Comparison of ENCODE assay signal across 36 cellular contexts in the genomic region with DNA sequence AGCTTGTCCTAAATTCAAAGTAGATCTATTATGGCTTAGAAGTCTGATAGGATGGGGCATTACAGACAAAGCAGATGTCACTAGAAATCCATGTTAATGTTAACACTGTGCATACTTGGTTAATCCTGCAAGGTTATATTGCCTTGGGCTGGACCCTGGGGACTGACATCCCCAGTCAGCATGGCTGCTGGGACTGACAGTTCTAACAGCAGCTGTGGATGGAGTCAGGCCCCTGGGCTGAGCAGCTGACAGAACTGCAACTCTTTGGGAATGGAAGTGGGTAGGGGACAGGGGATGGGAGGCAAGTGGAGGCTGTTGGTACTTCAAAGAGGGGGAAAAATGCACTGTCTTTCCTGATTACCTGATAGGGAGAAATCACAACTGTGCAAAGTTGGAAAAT. TPM values are rescaled to one million over a fixed set of nuclear protein-coding genes. Genes with fewer than 3 reads are reported as not detected.
"Had no signal": no experiment of that assay in that cellular context is flagged by ENCODE, and none has a peak within 500 bp of the region (broad histone marks: within the 10 kb centered on the region; RNA-seq: fewer than 3 reads in every experiment).

No MANE protein-coding gene starts in this region.

- H3K9me3 ChIP-seq: SJSA1, SK-N-SH had no signal

- H3K9me3 Mint-ChIP-seq: activated CD4-positive, alpha-beta memory T cell treated with anti-CD3 and anti-CD28 coated beads, Interleukin-2, amount 10 ng/mL, durations not matched to agents 7 days and 5 days; activated naive CD4-positive, alpha-beta T cell treated with anti-CD3 and anti-CD28 coated beads, Interleukin-2, amount 10 ng/mL, durations not matched to agents 7 days and 5 days; activated naive CD8-positive, alpha-beta T cell treated with anti-CD3 and anti-CD28 coated beads, Interleukin-2, amount 50 U/mL, for 24 hours; T-helper 1 cell treated with Interleukin-12 subunit alpha and Interleukin-12 subunit beta and Interleukin-4 antibody, amounts not matched to agents 30 μg/mL and 1 μg/mL, for 36 hours; T-helper 2 cell treated with Interferon-gamma antibody and Interleukin-4, amounts not matched to agents 5 μg/mL and 100 μg/mL, for 36 hours had no signal

- H3K9ac ChIP-seq: KMS-11, SK-N-SH had no signal

- H3K4me3 ChIP-seq: SJSA1 had no signal

- H3K27ac Mint-ChIP-seq: activated B cell treated with CpG ODN at 0.5 μM for 24 hours; activated CD4-positive, alpha-beta memory T cell treated with anti-CD3 and anti-CD28 coated beads, Interleukin-2, amount 10 ng/mL, durations not matched to agents 7 days and 5 days; activated CD8-positive, alpha-beta memory T cell treated with anti-CD3 and anti-CD28 coated beads, Interleukin-2, amount 10 ng/mL, durations not matched to agents 7 days and 5 days; activated naive CD4-positive, alpha-beta T cell treated with anti-CD3 and anti-CD28 coated beads, Interleukin-2, amount 10 ng/mL, durations not matched to agents 7 days and 5 days; activated naive CD8-positive, alpha-beta T cell; activated naive CD8-positive, alpha-beta T cell treated with anti-CD3 and anti-CD28 coated beads, Interleukin-2, amount 50 U/mL, for 24 hours; brain; T-helper 1 cell treated with Interleukin-12 subunit alpha and Interleukin-12 subunit beta and Interleukin-4 antibody, amounts not matched to agents 30 μg/mL and 1 μg/mL, for 36 hours; T-helper 2 cell treated with Interferon-gamma antibody and Interleukin-4, amounts not matched to agents 5 μg/mL and 100 μg/mL, for 36 hours had no signal

- FAIRE-seq: bronchial epithelial cell, TTC549 had no signal

- H3K4me1 ChIP-seq: SJSA1 had no signal

- H3K4me1 Mint-ChIP-seq: activated B cell treated with CpG ODN at 0.5 μM for 24 hours; activated CD4-positive, alpha-beta memory T cell treated with anti-CD3 and anti-CD28 coated beads, Interleukin-2, amount 10 ng/mL, durations not matched to agents 7 days and 5 days; activated CD8-positive, alpha-beta memory T cell treated with anti-CD3 and anti-CD28 coated beads, Interleukin-2, amount 10 ng/mL, durations not matched to agents 7 days and 5 days; activated naive CD4-positive, alpha-beta T cell treated with anti-CD3 and anti-CD28 coated beads, Interleukin-2, amount 10 ng/mL, durations not matched to agents 7 days and 5 days; activated naive CD8-positive, alpha-beta T cell treated with anti-CD3 and anti-CD28 coated beads, Interleukin-2, amount 50 U/mL, for 24 hours had no signal

- H3K36me3 Mint-ChIP-seq: activated CD8-positive, alpha-beta memory T cell treated with anti-CD3 and anti-CD28 coated beads, Interleukin-2, amount 10 ng/mL, durations not matched to agents 7 days and 5 days; activated naive CD4-positive, alpha-beta T cell treated with anti-CD3 and anti-CD28 coated beads, Interleukin-2, amount 10 ng/mL, durations not matched to agents 7 days and 5 days; activated naive CD8-positive, alpha-beta T cell had no signal

- H3K4me2 ChIP-seq: KMS-11, SK-N-SH had no signal

- H3K27ac ChIP-seq: KMS-11, SJSA1 had no signal

- H3K27me3 ChIP-seq: SJSA1 had no signal

- DNase-seq: activated B cell treated with CpG ODN at 0.5 μM for 24 hours; activated CD4-positive, alpha-beta memory T cell treated with anti-CD3 and anti-CD28 coated beads, Interleukin-2, amount 10 ng/mL, durations not matched to agents 7 days and 5 days; activated CD4-positive, alpha-beta T cell treated with anti-CD3 and anti-CD28 coated beads for 48 hours; activated CD4-positive, CD25-positive, alpha-beta regulatory T cell treated with anti-CD3 and anti-CD28 coated beads, Interleukin-2, amount 50 U/mL, for 72 hours; activated CD8-positive, alpha-beta memory T cell treated with anti-CD3 and anti-CD28 coated beads for 24 hours; activated CD8-positive, alpha-beta memory T cell treated with anti-CD3 and anti-CD28 coated beads, Interleukin-2, amount 10 ng/mL, durations not matched to agents 7 days and 5 days; activated CD8-positive, alpha-beta memory T cell treated with anti-CD3 and anti-CD28 coated beads, Interleukin-2, amount 50 U/mL, for 48 hours; activated effector memory CD4-positive, alpha-beta T cell treated with Interleukin-2 at 50 U/mL for 16 hours; activated naive CD4-positive, alpha-beta T cell treated with anti-CD3 and anti-CD28 coated beads, Interleukin-2, amount 10 ng/mL, durations not matched to agents 7 days and 5 days; activated naive CD8-positive, alpha-beta T cell treated with anti-CD3 and anti-CD28 coated beads, Interleukin-2, amount 50 U/mL, for 24 hours; activated T-cell treated with anti-CD3 and anti-CD28 coated beads, Interleukin-2, amount 50 U/mL, for 48 hours; anterior cingulate cortex; caudate nucleus; MM.1S; MV-4-11; NCI-H1092; NCI-H1417; NCI-H146; NCI-H187; NCI-H2029 treated with DMSO at 0.1 percent for 48 hours; NCI-H2107; NCI-H2171; NCI-H510A; NCI-H69; OCI-M1; Right ventricle myocardium superior; SK-N-SH had no signal

- H3K27me3 Mint-ChIP-seq: activated naive CD8-positive, alpha-beta T cell treated with anti-CD3 and anti-CD28 coated beads, Interleukin-2, amount 50 U/mL, for 24 hours had no signal

- H3K4me3 Mint-ChIP-seq: activated B cell treated with CpG ODN at 0.5 μM for 24 hours; activated CD4-positive, alpha-beta memory T cell treated with anti-CD3 and anti-CD28 coated beads, Interleukin-2, amount 10 ng/mL, durations not matched to agents 7 days and 5 days; activated CD8-positive, alpha-beta memory T cell treated with anti-CD3 and anti-CD28 coated beads, Interleukin-2, amount 10 ng/mL, durations not matched to agents 7 days and 5 days; activated naive CD4-positive, alpha-beta T cell treated with anti-CD3 and anti-CD28 coated beads, Interleukin-2, amount 10 ng/mL, durations not matched to agents 7 days and 5 days; activated naive CD8-positive, alpha-beta T cell; activated naive CD8-positive, alpha-beta T cell treated with anti-CD3 and anti-CD28 coated beads, Interleukin-2, amount 50 U/mL, for 24 hours; brain; T-helper 1 cell treated with Interleukin-12 subunit alpha and Interleukin-12 subunit beta and Interleukin-4 antibody, amounts not matched to agents 30 μg/mL and 1 μg/mL, for 36 hours; T-helper 2 cell treated with Interferon-gamma antibody and Interleukin-4, amounts not matched to agents 5 μg/mL and 100 μg/mL, for 36 hours had no signal

- H3K36me3 ChIP-seq: SJSA1 had no signal

RNA-seq across cellular contexts. Expression of a gene that starts 7.5 kb away (rescaled TPM):
- total RNA-seq: LHCN-M2 had no signal
- polyA plus RNA-seq: SK-N-SH had no signal
